Comparison of ENCODE assay signal across 8 cellular contexts in genomic region chr3:126179825-126180476, GRCh38. TPM values are rescaled to one million over a fixed set of nuclear protein-coding genes. Genes with fewer than 3 reads are reported as not detected.
DNase-seq lines count a peak whose midpoint lies in the region; ATAC-seq and TF ChIP-seq lines count a peak whose summit lies in the region.
"Had no signal": no experiment of that assay in that cellular context is flagged by ENCODE, and none has a peak within 500 bp of the region (broad histone marks: within the 10 kb centered on the region; RNA-seq: fewer than 3 reads in every experiment).

No MANE protein-coding gene starts in this region.

- peak in 1 of 2 donors; percentile 45 for ATAC-seq in upper lobe of left lung (ENCODE audit: low FRiP score in 2 of 2)
- no peak for ATAC-seq in natural killer cell treated with Interleukin-12 subunit alpha and Interleukin-12 subunit beta and Interleukin-15 and Interleukin-18, amount 100 ng/mL, for 72 hours

- TF ChIP-seq CTCF in RWPE1 (conservative IDR thresholded peaks at IDR 0.05; ENCODE audit: low read depth), result no peak
- no peak for TF ChIP-seq CTCF in esophagus squamous epithelium (IDR thresholded peaks at IDR 0.05)
- no peak for TF ChIP-seq CTCF in upper lobe of left lung (IDR thresholded peaks at IDR 0.05)

- H3K27me3 Mint-ChIP-seq in natural killer cell treated with Interleukin-12 subunit alpha and Interleukin-12 subunit beta and Interleukin-15 and Interleukin-18, amount 100 ng/mL, for 72 hours, result peaks cover 41 to 43% of the 10 kb centered on the region in 2 donors
- peaks cover 43% of the 10 kb centered on the region for H3K27me3 Mint-ChIP-seq in activated CD4-positive, alpha-beta T cell treated with anti-CD3 and anti-CD28 coated beads, Interleukin-2, amount 10 ng/mL, durations not matched to agents 24 days and 14 days

- H3K27me3 ChIP-seq in esophagus squamous epithelium, result peaks cover 0 to 25% (median 0%) of the 10 kb centered on the region in 4 donors
- peaks cover 0 to 5% (median under 1%) of the 10 kb centered on the region in 4 donors for H3K27me3 ChIP-seq in upper lobe of left lung

- no peak for TF ChIP-seq EP300 in upper lobe of left lung (IDR thresholded peaks at IDR 0.05)

- H3K4me3 ChIP-seq in esophagus squamous epithelium, result peak overlapping the region; percentile 40 to 76 (median 60)
- H3K4me3 ChIP-seq in upper lobe of left lung, result peak overlapping the region; percentile 9 to 53 (median 45)

- TF ChIP-seq POLR2A in esophagus squamous epithelium (IDR thresholded peaks at IDR 0.05) (no peak), upper lobe of left lung (IDR thresholded peaks at IDR 0.05) (no peak)

- no peaks in the 10 kb centered on the region for H3K9me3 ChIP-seq in esophagus squamous epithelium
- no peaks in the 10 kb centered on the region for H3K9me3 ChIP-seq in upper lobe of left lung

- WGBS in esophagus squamous epithelium, 2 donors, result 11 to 12% methylated on average over 12 to 19 of the region's 47 CpGs
- 2 to 4% methylated on average over 15 to 35 of the region's 47 CpGs for WGBS in upper lobe of left lung, 2 donors

- H3K36me3 Mint-ChIP-seq in natural killer cell treated with Interleukin-12 subunit alpha and Interleukin-12 subunit beta and Interleukin-15 and Interleukin-18, amount 100 ng/mL, for 72 hours, result no peaks in the 10 kb centered on the region
- H3K36me3 Mint-ChIP-seq in activated CD4-positive, alpha-beta T cell treated with anti-CD3 and anti-CD28 coated beads, Interleukin-2, amount 10 ng/mL, durations not matched to agents 24 days and 14 days (ENCODE audit: low read depth), result no peaks in the 10 kb centered on the region

- no peak overlapping the region for H3K27ac Mint-ChIP-seq in natural killer cell treated with Interleukin-12 subunit alpha and Interleukin-12 subunit beta and Interleukin-15 and Interleukin-18, amount 100 ng/mL, for 72 hours
- H3K27ac Mint-ChIP-seq in activated CD4-positive, alpha-beta T cell treated with anti-CD3 and anti-CD28 coated beads, Interleukin-2, amount 10 ng/mL, durations not matched to agents 24 days and 14 days, result no peak overlapping the region

- POLR2A ChIA-PET in RWPE1 (lab: Yijun Ruan, JAX; ENCODE audit: low non-redundant PET), result no interaction called here

- H3K36me3 ChIP-seq in esophagus squamous epithelium, result no peaks in the 10 kb centered on the region
- no peaks in the 10 kb centered on the region for H3K36me3 ChIP-seq in upper lobe of left lung

- no peaks in the 10 kb centered on the region for H3K4me1 Mint-ChIP-seq in natural killer cell treated with Interleukin-12 subunit alpha and Interleukin-12 subunit beta and Interleukin-15 and Interleukin-18, amount 100 ng/mL, for 72 hours (ENCODE audit: low read depth in 2 of 2)
- no peaks in the 10 kb centered on the region for H3K4me1 Mint-ChIP-seq in activated CD4-positive, alpha-beta T cell treated with anti-CD3 and anti-CD28 coated beads, Interleukin-2, amount 10 ng/mL, durations not matched to agents 24 days and 14 days

- H3K4me1 ChIP-seq in esophagus squamous epithelium (peaks cover 4 to 30% (median 12%) of the 10 kb centered on the region in 3 donors), upper lobe of left lung (peaks cover 0 to 27% (median 13%) of the 10 kb centered on the region in 4 donors)

- H3K4me3 Mint-ChIP-seq in natural killer cell treated with Interleukin-12 subunit alpha and Interleukin-12 subunit beta and Interleukin-15 and Interleukin-18, amount 100 ng/mL, for 72 hours, result no peak overlapping the region
- no peak overlapping the region for H3K4me3 Mint-ChIP-seq in activated CD4-positive, alpha-beta T cell treated with anti-CD3 and anti-CD28 coated beads, Interleukin-2, amount 10 ng/mL, durations not matched to agents 24 days and 14 days

- DNase-seq in RWPE1 (ENCODE audit: low spot score) (no peak), esophagus squamous epithelium (lab: John Stamatoyannopoulos, UW) (no peak), midbrain (lab: John Stamatoyannopoulos, UW) (peak; percentile 25), upper lobe of left lung (peak in 1 of 2 donors; percentile 83), GM03348 (ENCODE audit: low spot score) (no peak)
- DNase-seq in natural killer cell treated with Interleukin-12 subunit alpha and Interleukin-12 subunit beta and Interleukin-15 and Interleukin-18, amount 100 ng/mL, for 72 hours (ENCODE audit: low spot score), result no peak
- no peak for DNase-seq in activated CD4-positive, alpha-beta T cell treated with anti-CD3 and anti-CD28 coated beads, Interleukin-2, amount 10 ng/mL, durations not matched to agents 24 days and 14 days
- DNase-seq: effector CD4-positive, alpha-beta T cell had no signal

- intact Hi-C loops in esophagus squamous epithelium (cut with DNase I), result no loop called here
- intact Hi-C loops in activated CD4-positive, alpha-beta T cell treated with anti-CD3 and anti-CD28 coated beads, Interleukin-2, amount 10 ng/mL, durations not matched to agents 24 days and 14 days (cut with micrococcal nuclease), result no loop called here

- H3K27ac ChIP-seq in RWPE1 (peak overlapping the region; percentile 78), esophagus squamous epithelium (peak overlapping the region; percentile 57 to 88 (median 74)), upper lobe of left lung (peak overlapping the region in 3 of 4 donors; percentile 57 to 79 (median 60))

- H3K9me3 Mint-ChIP-seq in natural killer cell treated with Interleukin-12 subunit alpha and Interleukin-12 subunit beta and Interleukin-15 and Interleukin-18, amount 100 ng/mL, for 72 hours, result no peaks in the 10 kb centered on the region
- no peaks in the 10 kb centered on the region for H3K9me3 Mint-ChIP-seq in activated CD4-positive, alpha-beta T cell treated with anti-CD3 and anti-CD28 coated beads, Interleukin-2, amount 10 ng/mL, durations not matched to agents 24 days and 14 days

- CTCF ChIA-PET in RWPE1 (lab: Yijun Ruan, JAX), result interaction anchor here (0.6 kb wide), 1 partner anchor 84 kb away, joined by 3 read pairs; no protein-coding TSS in a partner anchor

RNA-seq across cellular contexts. Expression of gene ALDH1L1, which starts 0.4 kb away (rescaled TPM):
- total RNA-seq in esophagus squamous epithelium (10 to 100 TPM in 1 of 4 donors, 1 to 10 TPM in 3; 1.6 to 19.3 (median 4.4) TPM), upper lobe of left lung (10 to 100 TPM in 1 of 6 donors, 1 to 10 TPM in 5; 2.4 to 11.5 (median 4.7) TPM)
- total RNA-seq in natural killer cell treated with Interleukin-12 subunit alpha and Interleukin-12 subunit beta and Interleukin-15 and Interleukin-18, amount 100 ng/mL, for 72 hours, result not detected
- not detected in 2 replicates for total RNA-seq in activated CD4-positive, alpha-beta T cell treated with anti-CD3 and anti-CD28 coated beads, Interleukin-2, amount 10 ng/mL, durations not matched to agents 24 days and 14 days
